Comparison of ENCODE assay signal across 1 cellular context in the genomic region with DNA sequence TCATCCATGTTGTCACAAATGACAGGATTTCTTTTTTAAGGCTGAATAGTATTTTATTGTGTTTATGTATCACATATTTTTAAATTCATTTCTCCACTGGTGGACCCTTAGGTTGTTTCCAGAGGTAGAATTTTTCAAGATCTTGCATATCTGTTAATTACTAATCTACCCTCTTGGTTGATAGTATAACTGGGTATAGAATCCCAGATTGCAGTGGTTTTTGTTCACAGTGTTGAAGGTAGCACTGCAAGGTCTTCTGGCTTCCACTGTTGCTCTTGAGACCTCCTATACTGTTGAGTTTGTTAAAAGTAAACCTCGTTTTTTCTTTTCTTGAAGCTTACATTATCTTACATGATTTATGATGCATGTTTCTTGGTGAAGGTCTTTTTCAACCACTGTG.
A peak's percentile ranks its signal among the peaks of the same experiment; 100 is the strongest.
TF ChIP-seq lines count a peak whose summit lies in the region.

No MANE protein-coding gene starts in this region.

TF ChIP-seq in K562, 482 proteins besides CTCF, POLR2A, EP300 and RAD21:
- TF ChIP-seq, protein P1, sequence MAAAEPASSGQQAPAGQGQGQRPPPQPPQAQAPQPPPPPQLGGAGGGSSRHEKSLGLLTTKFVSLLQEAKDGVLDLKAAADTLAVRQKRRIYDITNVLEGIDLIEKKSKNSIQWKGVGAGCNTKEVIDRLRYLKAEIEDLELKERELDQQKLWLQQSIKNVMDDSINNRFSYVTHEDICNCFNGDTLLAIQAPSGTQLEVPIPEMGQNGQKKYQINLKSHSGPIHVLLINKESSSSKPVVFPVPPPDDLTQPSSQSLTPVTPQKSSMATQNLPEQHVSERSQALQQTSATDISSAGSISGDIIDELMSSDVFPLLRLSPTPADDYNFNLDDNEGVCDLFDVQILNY (CRISPR knock-in tag; IDR thresholded peaks at IDR 0.05), result no peak
- TF ChIP-seq, protein P2, sequence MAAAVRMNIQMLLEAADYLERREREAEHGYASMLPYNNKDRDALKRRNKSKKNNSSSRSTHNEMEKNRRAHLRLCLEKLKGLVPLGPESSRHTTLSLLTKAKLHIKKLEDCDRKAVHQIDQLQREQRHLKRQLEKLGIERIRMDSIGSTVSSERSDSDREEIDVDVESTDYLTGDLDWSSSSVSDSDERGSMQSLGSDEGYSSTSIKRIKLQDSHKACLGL (CRISPR knock-in tag; IDR thresholded peaks at IDR 0.05; ENCODE audit: borderline replicate concordance, poor library complexity, severe bottlenecking), result no peak
- no peak for TF ChIP-seq TCF7L2 (IDR thresholded peaks at IDR 0.05; ENCODE audit: low read depth, low read length)
- TF ChIP-seq ZFP1 (CRISPR knock-in tag; IDR thresholded peaks at IDR 0.05), result peak; percentile 84
- no peak for TF ChIP-seq CXXC5 (CRISPR knock-in tag; IDR thresholded peaks at IDR 0.05)
- TF ChIP-seq MED1 (CRISPR knock-in tag; IDR thresholded peaks at IDR 0.05; ENCODE audit: borderline replicate concordance), result no peak
TF ChIP-seq in K562: peak in this region for 1.
